In genomic region chr1:206004821-206005220, GRCh38 we compare ENCODE assay signal across 14 cellular contexts. TPM values are rescaled to one million over a fixed set of nuclear protein-coding genes. Genes with fewer than 3 reads are reported as not detected.
DNase-seq lines count a peak whose midpoint lies in the region; ATAC-seq and TF ChIP-seq lines count a peak whose summit lies in the region.
"Had no signal": no experiment of that assay in that cellular context is flagged by ENCODE, and none has a peak within 500 bp of the region (broad histone marks: within the 10 kb centered on the region; RNA-seq: fewer than 3 reads in every experiment).

No MANE protein-coding gene starts in this region.

- H3K4me1 Mint-ChIP-seq in activated CD4-positive, alpha-beta memory T cell treated with anti-CD3 and anti-CD28 coated beads, Interleukin-2, amount 10 ng/mL, durations not matched to agents 7 days and 5 days = peaks cover 13% of the 10 kb centered on the region
- peaks cover 29% of the 10 kb centered on the region for H3K4me1 Mint-ChIP-seq in activated CD4-positive, alpha-beta memory T cell treated with anti-CD3 and anti-CD28 coated beads for 36 hours (ENCODE audit: low read depth)

- H3K9me3 Mint-ChIP-seq in activated CD4-positive, alpha-beta memory T cell treated with anti-CD3 and anti-CD28 coated beads, Interleukin-2, amount 10 ng/mL, durations not matched to agents 7 days and 5 days = peaks cover 6% of the 10 kb centered on the region
- no peaks in the 10 kb centered on the region for H3K9me3 Mint-ChIP-seq in activated CD4-positive, alpha-beta memory T cell treated with anti-CD3 and anti-CD28 coated beads for 36 hours
- H3K9me3 Mint-ChIP-seq: T-cell had no signal

- H3K36me3 Mint-ChIP-seq in activated CD4-positive, alpha-beta memory T cell treated with anti-CD3 and anti-CD28 coated beads, Interleukin-2, amount 10 ng/mL, durations not matched to agents 7 days and 5 days (ENCODE audit: low read depth) = no peaks in the 10 kb centered on the region
- no peaks in the 10 kb centered on the region for H3K36me3 Mint-ChIP-seq in activated CD4-positive, alpha-beta memory T cell treated with anti-CD3 and anti-CD28 coated beads for 36 hours
- H3K36me3 Mint-ChIP-seq: T-cell had no signal

- TF ChIP-seq POLR2A in body of pancreas (IDR thresholded peaks at IDR 0.05) = no peak
- TF ChIP-seq POLR2A in suprapubic skin (IDR thresholded peaks at IDR 0.05) = no peak

- no peaks in the 10 kb centered on the region for H3K36me3 ChIP-seq in body of pancreas (replicated peaks in 1 of 2; ENCODE audit: insufficient read depth in 1 of 2, low read depth in 2 of 2)
- H3K36me3 ChIP-seq in right atrium auricular region = no peaks in the 10 kb centered on the region
- H3K36me3 ChIP-seq in suprapubic skin = no peaks in the 10 kb centered on the region
- H3K36me3 ChIP-seq in mucosa of descending colon (ENCODE audit: low read depth) = no peaks in the 10 kb centered on the region
- H3K36me3 ChIP-seq: left lung, Peyer's patch had no signal

- H3K27me3 ChIP-seq in body of pancreas (no peaks in the 10 kb centered on the region), right atrium auricular region (no peaks in the 10 kb centered on the region), suprapubic skin (no peaks in the 10 kb centered on the region)
- H3K27me3 ChIP-seq: left lung, Peyer's patch had no signal

- POLR2A ChIA-PET in activated CD4-positive, alpha-beta memory T cell treated with anti-CD3 and anti-CD28 coated beads, Interleukin-2, amount 10 ng/mL, durations not matched to agents 7 days and 5 days (lab: Charles Lee) = no interaction called here
- POLR2A ChIA-PET in activated CD4-positive, alpha-beta memory T cell treated with anti-CD3 and anti-CD28 coated beads for 36 hours (lab: Charles Lee) = no interaction called here

- H3K4me3 ChIP-seq in body of pancreas (no peak overlapping the region), right atrium auricular region (no peak overlapping the region), suprapubic skin (no peak overlapping the region), mucosa of descending colon (no peak overlapping the region)
- H3K4me3 ChIP-seq: left lung, Peyer's patch had no signal

- peaks cover 9% of the 10 kb centered on the region for H3K27me3 Mint-ChIP-seq in activated CD4-positive, alpha-beta memory T cell treated with anti-CD3 and anti-CD28 coated beads, Interleukin-2, amount 10 ng/mL, durations not matched to agents 7 days and 5 days
- peaks cover 27% of the 10 kb centered on the region for H3K27me3 Mint-ChIP-seq in activated CD4-positive, alpha-beta memory T cell treated with anti-CD3 and anti-CD28 coated beads for 36 hours

- H3K4me1 ChIP-seq in body of pancreas = peaks cover 6% of the 10 kb centered on the region
- H3K4me1 ChIP-seq in right atrium auricular region = peaks cover 0 to 40% of the 10 kb centered on the region in 2 donors
- peaks cover 62% of the 10 kb centered on the region for H3K4me1 ChIP-seq in suprapubic skin
- no peaks in the 10 kb centered on the region for H3K4me1 ChIP-seq in mucosa of descending colon (ENCODE audit: low read depth)

- peak; percentile 13 for ATAC-seq in body of pancreas
- no peak for ATAC-seq in mucosa of descending colon
- ATAC-seq: activated T-cell treated with anti-CD3 and anti-CD28 coated beads, Interleukin-2, amount 50 U/mL, for 72 hours; left lung; T-cell had no signal

- TF ChIP-seq EP300 in suprapubic skin (IDR thresholded peaks at IDR 0.05) = no peak

- H3K27ac ChIP-seq in body of pancreas (peak overlapping the region in 2 of 4 donors; percentile 61), right atrium auricular region (peak overlapping the region; percentile 13 to 45), suprapubic skin (peak overlapping the region; percentile 93)
- H3K27ac ChIP-seq: left lung had no signal

- no peak overlapping the region for H3K4me3 Mint-ChIP-seq in activated CD4-positive, alpha-beta memory T cell treated with anti-CD3 and anti-CD28 coated beads, Interleukin-2, amount 10 ng/mL, durations not matched to agents 7 days and 5 days
- no peak overlapping the region for H3K4me3 Mint-ChIP-seq in activated CD4-positive, alpha-beta memory T cell treated with anti-CD3 and anti-CD28 coated beads for 36 hours
- H3K4me3 Mint-ChIP-seq: activated T-cell treated with anti-CD3 and anti-CD28 coated beads, Interleukin-2, amount 50 U/mL, for 72 hours; T-cell had no signal

- peak; percentile 11 for DNase-seq in activated CD4-positive, alpha-beta memory T cell treated with anti-CD3 and anti-CD28 coated beads, Interleukin-2, amount 10 ng/mL, durations not matched to agents 7 days and 5 days
- DNase-seq in activated CD4-positive, alpha-beta memory T cell treated with anti-CD3 and anti-CD28 coated beads for 36 hours = no peak
- DNase-seq in body of pancreas = no peak
- DNase-seq in right atrium auricular region (ENCODE audit: low spot score) = peak; percentile 48
- DNase-seq in suprapubic skin (ENCODE audit: low spot score in 2 of 2) = peak; percentile 32 to 61
- DNase-seq in stimulated activated CD4-positive, alpha-beta T cell treated with anti-CD3 and anti-CD28 coated beads, Interleukin-4, amount 100 ng/mL, for 1 hour = no peak
- no peak for DNase-seq in amniotic stem cell (lab: John Stamatoyannopoulos, UW)
- no peak for DNase-seq in mucosa of descending colon
- DNase-seq: activated CD4-positive, alpha-beta T cell treated with anti-CD3 and anti-CD28 coated beads for 1 hour; activated T-cell treated with anti-CD3 and anti-CD28 coated beads, Interleukin-2, amount 50 U/mL, for 72 hours; left lung; NCI-H510A treated with DMSO at 0.1 percent for 48 hours; Peyer's patch; T-cell had no signal

- 66 to 69% methylated on average over 11 to 12 of the region's 12 CpGs for WGBS in body of pancreas, 2 donors
- 64% methylated on average over 12 of the region's 12 CpGs for WGBS in suprapubic skin

- TF ChIP-seq CTCF in body of pancreas (IDR thresholded peaks at IDR 0.05) (no peak), right atrium auricular region (IDR thresholded peaks at IDR 0.05) (no peak), suprapubic skin (IDR thresholded peaks at IDR 0.05) (no peak), mucosa of descending colon (IDR thresholded peaks at IDR 0.05) (no peak)

- CTCF ChIA-PET in activated CD4-positive, alpha-beta memory T cell treated with anti-CD3 and anti-CD28 coated beads, Interleukin-2, amount 10 ng/mL, durations not matched to agents 7 days and 5 days (lab: Charles Lee) = no interaction called here
- CTCF ChIA-PET in activated CD4-positive, alpha-beta memory T cell treated with anti-CD3 and anti-CD28 coated beads for 36 hours (lab: Charles Lee) = interaction anchor here (1.0 kb wide), 2 partner anchors 11 to 27 kb away, joined by 3 read pairs; no protein-coding TSS in a partner anchor

- intact Hi-C loops in activated CD4-positive, alpha-beta memory T cell treated with anti-CD3 and anti-CD28 coated beads for 36 hours (cut with micrococcal nuclease) = no loop called here
- intact Hi-C loops in body of pancreas (cut with DNase I) (no loop called here), mucosa of descending colon (cut with DNase I, micrococcal nuclease) (no loop called here)

- H3K9me3 ChIP-seq in body of pancreas (no peaks in the 10 kb centered on the region), right atrium auricular region (no peaks in the 10 kb centered on the region), suprapubic skin (no peaks in the 10 kb centered on the region), mucosa of descending colon (no peaks in the 10 kb centered on the region)
- H3K9me3 ChIP-seq: left lung, Peyer's patch had no signal

- no peak overlapping the region for H3K27ac Mint-ChIP-seq in activated CD4-positive, alpha-beta memory T cell treated with anti-CD3 and anti-CD28 coated beads, Interleukin-2, amount 10 ng/mL, durations not matched to agents 7 days and 5 days
- H3K27ac Mint-ChIP-seq in activated CD4-positive, alpha-beta memory T cell treated with anti-CD3 and anti-CD28 coated beads for 36 hours = no peak overlapping the region
- H3K27ac Mint-ChIP-seq: activated T-cell treated with anti-CD3 and anti-CD28 coated beads, Interleukin-2, amount 50 U/mL, for 72 hours; T-cell had no signal

RNA-seq across cellular contexts. Expression of gene RAB7B, which starts 1.6 kb away (rescaled TPM):
- not detected for total RNA-seq in activated CD4-positive, alpha-beta memory T cell treated with anti-CD3 and anti-CD28 coated beads, Interleukin-2, amount 10 ng/mL, durations not matched to agents 7 days and 5 days
- not detected for total RNA-seq in activated CD4-positive, alpha-beta memory T cell treated with anti-CD3 and anti-CD28 coated beads for 36 hours
- total RNA-seq in body of pancreas (under 1 TPM in 1 of 2 donors, not detected in 1; 0.78 TPM), right atrium auricular region (1 to 10 TPM; 4.8 to 5.1 TPM), suprapubic skin (10 to 100 TPM; 21.6 to 55.5 (median 26.8) TPM), mucosa of descending colon (1 to 10 TPM in 1 of 3 donors, under 1 TPM in 2; 0.69 to 1.3 (median 0.76) TPM)
- total RNA-seq: activated T-cell treated with anti-CD3 and anti-CD28 coated beads, Interleukin-2, amount 50 U/mL, for 72 hours had no signal

RNA-seq across cellular contexts. Expression of gene CTSE, which starts 18.9 kb away (rescaled TPM):
- not detected for total RNA-seq in activated CD4-positive, alpha-beta memory T cell treated with anti-CD3 and anti-CD28 coated beads, Interleukin-2, amount 10 ng/mL, durations not matched to agents 7 days and 5 days
- not detected for total RNA-seq in activated CD4-positive, alpha-beta memory T cell treated with anti-CD3 and anti-CD28 coated beads for 36 hours
- total RNA-seq in body of pancreas = 10 to 100 TPM in 1 of 2 donors, 1 to 10 TPM in 1; 4.9 to 28.3 TPM
- 1 to 10 TPM in 1 of 2 donors, not detected in 1; 1.1 TPM for total RNA-seq in right atrium auricular region
- not detected for total RNA-seq in suprapubic skin
- total RNA-seq in mucosa of descending colon = 10 to 100 TPM in 2 of 3 donors, 1 to 10 TPM in 1; 6.5 to 26.1 (median 17.7) TPM
- total RNA-seq: activated T-cell treated with anti-CD3 and anti-CD28 coated beads, Interleukin-2, amount 50 U/mL, for 72 hours had no signal

RNA-seq across cellular contexts. Expression of gene RHEX, which starts 48.2 kb away (rescaled TPM):
- not detected for total RNA-seq in activated CD4-positive, alpha-beta memory T cell treated with anti-CD3 and anti-CD28 coated beads, Interleukin-2, amount 10 ng/mL, durations not matched to agents 7 days and 5 days
- total RNA-seq in activated CD4-positive, alpha-beta memory T cell treated with anti-CD3 and anti-CD28 coated beads for 36 hours = not detected
- total RNA-seq in body of pancreas = under 1 TPM in 1 of 2 donors, not detected in 1; 0.52 TPM
- total RNA-seq in right atrium auricular region = not detected
- total RNA-seq in suprapubic skin = 1 to 10 TPM in 3 of 4 donors, not detected in 1; 1.2 to 2.8 (median 1.2) TPM
- 1 to 10 TPM in 2 of 3 donors, under 1 TPM in 1; 0.38 to 4.8 (median 3.9) TPM for total RNA-seq in mucosa of descending colon
- total RNA-seq: activated T-cell treated with anti-CD3 and anti-CD28 coated beads, Interleukin-2, amount 50 U/mL, for 72 hours had no signal

Comparison
In these comparisons a context has a peak if more than half of its experiments do, and no peak if none do; other contexts are left out.
1. DNase-seq: peak in activated CD4-positive, alpha-beta memory T cell treated with anti-CD3 and anti-CD28 coated beads, Interleukin-2, amount 10 ng/mL, durations not matched to agents 7 days and 5 days (single experiment), right atrium auricular region (single experiment) and suprapubic skin (2 of 2); none in activated CD4-positive, alpha-beta memory T cell treated with anti-CD3 and anti-CD28 coated beads for 36 hours (single experiment), body of pancreas (0 of 4), stimulated activated CD4-positive, alpha-beta T cell treated with anti-CD3 and anti-CD28 coated beads, Interleukin-4, amount 100 ng/mL, for 1 hour (single experiment), amniotic stem cell (single experiment) and mucosa of descending colon (0 of 3).